Comparison of ENCODE assay signal across 8 cellular contexts in genomic region chr14:97458302-97459137, GRCh38.
DNase-seq lines count a peak whose midpoint lies in the region; ATAC-seq and TF ChIP-seq lines count a peak whose summit lies in the region.

No MANE protein-coding gene starts in this region.

- H3K27me3 ChIP-seq in esophagus (ENCODE audit: control insufficient read depth in 1 of 2, insufficient read depth in 2 of 2, low read length in 2 of 2) (no peaks in the 10 kb centered on the region), psoas muscle (ENCODE audit: insufficient read depth in 3 of 3, low read length in 2 of 3) (no peaks in the 10 kb centered on the region), upper lobe of left lung (no peaks in the 10 kb centered on the region)

- TF ChIP-seq POLR2A in upper lobe of left lung (IDR thresholded peaks at IDR 0.05) = no peak

- H3K4me3 ChIP-seq in esophagus (ENCODE audit: low read depth in 1 of 2, low read length in 2 of 2) = peak overlapping the region; percentile 31 to 41
- peak overlapping the region; percentile 42 for H3K4me3 ChIP-seq in psoas muscle
- H3K4me3 ChIP-seq in upper lobe of left lung = peak overlapping the region in 3 of 4 donors; percentile 17 to 41 (median 40)

- peaks cover 0 to 4% of the 10 kb centered on the region in 2 donors for H3K4me1 ChIP-seq in esophagus (ENCODE audit: control insufficient read depth in 2 of 2, insufficient read depth in 2 of 2, low read length in 1 of 2)
- H3K4me1 ChIP-seq in psoas muscle = no peaks in the 10 kb centered on the region
- peaks cover 0 to 13% (median 1%) of the 10 kb centered on the region in 4 donors for H3K4me1 ChIP-seq in upper lobe of left lung

- 18 to 19% methylated on average over 38 of the region's 38 CpGs for WGBS in esophagus, 2 donors
- WGBS in psoas muscle, 3 donors = 5 to 8% (median 5%) methylated on average over 37 to 38 of the region's 38 CpGs
- 9 to 19% methylated on average over 34 to 38 of the region's 38 CpGs for WGBS in upper lobe of left lung, 2 donors

- no peak for TF ChIP-seq EP300 in upper lobe of left lung (IDR thresholded peaks at IDR 0.05)

- intact Hi-C loops in psoas muscle (cut with DNase I) = no loop called here

- H3K36me3 ChIP-seq in esophagus (ENCODE audit: control insufficient read depth in 2 of 2, insufficient read depth in 2 of 2, low read length in 1 of 2) (no peaks in the 10 kb centered on the region), psoas muscle (ENCODE audit: insufficient read depth in 1 of 2, low read depth in 1 of 2) (no peaks in the 10 kb centered on the region), upper lobe of left lung (no peaks in the 10 kb centered on the region)

- no peak for ATAC-seq in psoas muscle
- peak; percentile 46 to 54 for ATAC-seq in upper lobe of left lung (ENCODE audit: low FRiP score in 2 of 2)
- ATAC-seq in GM21529 (IDR thresholded peaks at IDR 0.05; ENCODE audit: unreplicated experiment) = no peak

- peak; percentile 18 for DNase-seq in GM20000 (ENCODE audit: low spot score)
- DNase-seq in activated CD8-positive, alpha-beta memory T cell treated with anti-CD3 and anti-CD28 coated beads for 4 hours (ENCODE audit: low read depth in 2 of 2) = peak; percentile 50 to 75
- peak in 1 of 2 donors; percentile 52 for DNase-seq in psoas muscle
- DNase-seq in upper lobe of left lung = peak; percentile 53 to 87
- DNase-seq in HPDE6-E6E7 (ENCODE audit: extremely low spot score) = no peak
- DNase-seq in NCI-H2107 (lab: John Stamatoyannopoulos, UW) = no peak

- H3K27ac ChIP-seq in esophagus (ENCODE audit: low read depth in 2 of 2, low read length in 1 of 2) (peak overlapping the region; percentile 35 to 68), psoas muscle (no peak overlapping the region), upper lobe of left lung (peak overlapping the region in 2 of 4 donors; percentile 10 to 17)

- TF ChIP-seq CTCF in GM20000 (IDR thresholded peaks at IDR 0.05; ENCODE audit: extremely low read depth, missing control alignments) = no peak
- no peak for TF ChIP-seq CTCF in psoas muscle (IDR thresholded peaks at IDR 0.05)
- TF ChIP-seq CTCF in upper lobe of left lung (IDR thresholded peaks at IDR 0.05) = peak in 1 of 6 experiments; percentile 4

- H3K9me3 ChIP-seq in esophagus (ENCODE audit: control insufficient read depth in 2 of 2, insufficient read depth in 1 of 2, low read depth in 1 of 2, low read length in 1 of 2) = peaks cover 0 to 5% of the 10 kb centered on the region in 2 donors
- peaks cover 5% of the 10 kb centered on the region for H3K9me3 ChIP-seq in psoas muscle
- peaks cover 0 to 12% (median 4%) of the 10 kb centered on the region in 4 donors for H3K9me3 ChIP-seq in upper lobe of left lung

Comparison
In these comparisons a context has a peak if more than half of its experiments do, and no peak if none do; other contexts are left out.
1. DNase-seq: peak in GM20000 (single experiment), activated CD8-positive, alpha-beta memory T cell treated with anti-CD3 and anti-CD28 coated beads for 4 hours (2 of 2) and upper lobe of left lung (2 of 2); none in HPDE6-E6E7 (single experiment) and NCI-H2107 (single experiment).
2. ATAC-seq: peak in upper lobe of left lung (2 of 2); none in psoas muscle (0 of 4) and GM21529 (single experiment).
3. Peak in every context shown above with its lines, with median percentiles within 50 percentile points of each other: H3K4me3 ChIP-seq.